In the genomic region with DNA sequence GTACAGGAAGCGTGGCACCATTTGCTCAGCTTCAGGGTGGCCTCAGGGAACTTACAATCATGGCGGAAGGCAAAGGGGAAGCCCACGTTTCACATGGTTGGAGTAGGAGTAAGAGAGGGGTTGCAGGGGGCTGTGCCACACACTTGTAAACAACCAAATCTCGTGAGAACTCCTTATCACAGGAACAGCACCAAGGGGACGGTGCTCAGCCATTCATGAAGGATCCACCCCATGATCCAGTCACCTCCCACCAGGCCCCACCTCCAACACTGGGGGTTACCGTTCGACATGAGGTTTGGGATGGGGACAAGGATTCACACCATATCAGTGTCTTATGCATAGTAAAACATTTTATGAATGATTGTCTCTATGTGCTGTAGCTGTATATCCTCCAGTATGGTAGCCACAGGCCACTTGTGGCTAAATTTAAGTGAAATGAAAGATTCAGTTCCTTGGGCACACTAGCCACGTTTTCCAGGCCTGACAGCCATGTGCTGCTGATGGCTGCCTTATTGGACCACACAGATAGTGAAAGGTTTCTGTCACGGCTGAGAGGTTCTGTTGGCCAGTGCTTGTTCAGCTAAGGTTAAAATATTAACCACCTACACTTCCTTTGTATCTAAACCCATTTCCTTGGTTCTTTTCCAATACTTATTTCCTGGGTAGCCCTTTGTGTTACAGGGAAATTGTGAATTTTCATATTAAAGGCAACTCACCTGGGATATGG, we compare ENCODE assay signal across 24 cellular contexts.
A peak's percentile ranks its signal among the peaks of the same experiment; 100 is the strongest.
DNase-seq lines count a peak whose midpoint lies in the region; ATAC-seq and TF ChIP-seq lines count a peak whose summit lies in the region.
"Had no signal": no experiment of that assay in that cellular context is flagged by ENCODE, and none has a peak within 500 bp of the region (broad histone marks: within the 10 kb centered on the region; RNA-seq: fewer than 3 reads in every experiment).

No MANE protein-coding gene starts in this region.

- H3K27ac ChIP-seq in VCaP = peak overlapping the region; percentile 81
- no peak overlapping the region for H3K27ac ChIP-seq in adrenal gland
- H3K27ac ChIP-seq: RWPE1, SK-N-MC had no signal

- no peak overlapping the region for H3K4me3 ChIP-seq in adrenal gland
- H3K4me3 ChIP-seq: SK-N-MC, upper lobe of left lung had no signal

- H3K4me3 Mint-ChIP-seq in activated CD8-positive, alpha-beta memory T cell treated with anti-CD3 and anti-CD28 coated beads, Interleukin-2, amount 10 ng/mL, durations not matched to agents 7 days and 5 days = no peak overlapping the region
- H3K4me3 Mint-ChIP-seq: dendritic cell treated with granulocyte-macrophage colony-stimulating factor and Interleukin-4, amounts not matched to agents 40 ng/mL and 50 ng/mL, for 4 days; memory B cell; naive B cell had no signal

- in situ Hi-C loops in ACHN (cut with HindIII; ENCODE audit: low pct_ligation_motif_present, low pct_unique_long_range_greater_than_20kb, low sequenced_read_pairs) = no loop called here

- H3K27me3 ChIP-seq in adrenal gland = no peaks in the 10 kb centered on the region
- H3K27me3 ChIP-seq: upper lobe of left lung had no signal

- peak; percentile 42 for ATAC-seq in GM21423 (IDR thresholded peaks at IDR 0.05; ENCODE audit: unreplicated experiment)
- no peak for ATAC-seq in activated CD8-positive, alpha-beta memory T cell treated with anti-CD3 and anti-CD28 coated beads, Interleukin-2, amount 10 ng/mL, durations not matched to agents 7 days and 5 days

- intact Hi-C loops in adrenal gland (cut with DNase I) = no loop called here

- peaks cover 0 to 7% of the 10 kb centered on the region in 2 donors for H3K4me1 ChIP-seq in adrenal gland (replicated peaks in 1 of 2)

- H3K27me3 Mint-ChIP-seq in activated CD8-positive, alpha-beta memory T cell treated with anti-CD3 and anti-CD28 coated beads, Interleukin-2, amount 10 ng/mL, durations not matched to agents 7 days and 5 days = peaks cover 2% of the 10 kb centered on the region

- WGBS in adrenal gland, 4 donors = 89 to 95% (median 93%) methylated on average over 9 of the region's 9 CpGs

- peaks cover 4% of the 10 kb centered on the region for H3K4me1 Mint-ChIP-seq in activated CD8-positive, alpha-beta memory T cell treated with anti-CD3 and anti-CD28 coated beads, Interleukin-2, amount 10 ng/mL, durations not matched to agents 7 days and 5 days
- H3K4me1 Mint-ChIP-seq: memory B cell, naive B cell had no signal

- no peaks in the 10 kb centered on the region for H3K9me3 Mint-ChIP-seq in activated CD8-positive, alpha-beta memory T cell treated with anti-CD3 and anti-CD28 coated beads, Interleukin-2, amount 10 ng/mL, durations not matched to agents 7 days and 5 days (ENCODE audit: low read depth)

- no peaks in the 10 kb centered on the region for H3K36me3 ChIP-seq in adrenal gland (replicated peaks in 1 of 2)
- H3K36me3 ChIP-seq: upper lobe of left lung had no signal

- TF ChIP-seq CTCF in VCaP (conservative IDR thresholded peaks at IDR 0.05) = no peak
- TF ChIP-seq CTCF in adrenal gland (IDR thresholded peaks at IDR 0.05) = no peak

- H3K9me3 ChIP-seq in adrenal gland (replicated peaks in 1 of 3) = no peaks in the 10 kb centered on the region

- TF ChIP-seq POLR2A in adrenal gland (IDR thresholded peaks at IDR 0.05) = no peak

- DNase-seq in ACHN (peak; percentile 82), left kidney (ENCODE audit: low read depth, low spot score) (peak; percentile 47), DMS153 treated with DMSO at 0.1 percent for 48 hours (lab: John Stamatoyannopoulos, UW; ENCODE audit: unreplicated experiment) (no peak), adrenal gland (no peak)
- no peak for DNase-seq in activated naive CD4-positive, alpha-beta T cell (lab: John Stamatoyannopoulos, UW)
- DNase-seq in activated CD8-positive, alpha-beta memory T cell treated with anti-CD3 and anti-CD28 coated beads, Interleukin-2, amount 10 ng/mL, durations not matched to agents 7 days and 5 days = no peak
- DNase-seq: 8988T; activated CD4-positive, alpha-beta T cell treated with anti-CD3 and anti-CD28 coated beads for 48 hours; activated naive CD4-positive, alpha-beta T cell treated with anti-CD3 and anti-CD28 coated beads, Interleukin-2, amount 50 U/mL, for 16 hours; DMS79; Kasumi-1; naive B cell; NCI-H1694; NCI-H2171 treated with DMSO at 0.1 percent for 48 hours; NCI-H524 treated with DMSO at 0.1 percent for 48 hours; nucleus accumbens; T-helper 2 cell; upper lobe of left lung had no signal

- CTCF ChIA-PET in activated CD8-positive, alpha-beta memory T cell treated with anti-CD3 and anti-CD28 coated beads, Interleukin-2, amount 10 ng/mL, durations not matched to agents 7 days and 5 days (lab: Charles Lee) = no interaction called here

- H3K36me3 Mint-ChIP-seq in activated CD8-positive, alpha-beta memory T cell treated with anti-CD3 and anti-CD28 coated beads, Interleukin-2, amount 10 ng/mL, durations not matched to agents 7 days and 5 days = no peaks in the 10 kb centered on the region
- H3K36me3 Mint-ChIP-seq: memory B cell, naive B cell had no signal

- H3K27ac Mint-ChIP-seq in activated CD8-positive, alpha-beta memory T cell treated with anti-CD3 and anti-CD28 coated beads, Interleukin-2, amount 10 ng/mL, durations not matched to agents 7 days and 5 days = no peak overlapping the region
- H3K27ac Mint-ChIP-seq: dendritic cell treated with granulocyte-macrophage colony-stimulating factor and Interleukin-4, amounts not matched to agents 40 ng/mL and 50 ng/mL, for 4 days; memory B cell; naive B cell had no signal

Comparison
In these comparisons a context has a peak if more than half of its experiments do, and no peak if none do; other contexts are left out.
1. DNase-seq: peak in ACHN (single experiment) and left kidney (single experiment); none in DMS153 treated with DMSO at 0.1 percent for 48 hours (single experiment), activated naive CD4-positive, alpha-beta T cell (0 of 4), adrenal gland (0 of 7) and activated CD8-positive, alpha-beta memory T cell treated with anti-CD3 and anti-CD28 coated beads, Interleukin-2, amount 10 ng/mL, durations not matched to agents 7 days and 5 days (single experiment).